23 cellular contexts compared by ENCODE assay signal in genomic region chr2:47599171-47599570, GRCh38. TPM values are rescaled to one million over a fixed set of nuclear protein-coding genes. Genes with fewer than 3 reads are reported as not detected.
DNase-seq lines count a peak whose midpoint lies in the region; ATAC-seq, FAIRE-seq and TF ChIP-seq lines count a peak whose summit lies in the region.
"Had no signal": no experiment of that assay in that cellular context is flagged by ENCODE, and none has a peak within 500 bp of the region (broad histone marks: within the 10 kb centered on the region; RNA-seq: fewer than 3 reads in every experiment).

No MANE protein-coding gene starts in this region.

- no TSS peak for BruUV-seq in OCI-LY7 (replicated peaks; lab: Mats Ljungman, UMichigan)

- no peaks in the 10 kb centered on the region for H3K36me3 Mint-ChIP-seq in naive B cell
- H3K36me3 Mint-ChIP-seq: CD8-positive, alpha-beta T cell had no signal

- H3K4me1 ChIP-seq in OCI-LY7 (ENCODE audit: insufficient read depth, low read length, poor library complexity, severe bottlenecking) = no peaks in the 10 kb centered on the region
- H3K4me1 ChIP-seq: BLaER1 treated with 17β-estradiol and CSF1 and Interleukin-3, amounts not matched to agents 10 nM and 100 nM had no signal

- peaks cover 0 to 2% (median 0%) of the 10 kb centered on the region in 3 donors for H3K4me1 Mint-ChIP-seq in naive B cell

- in situ Hi-C loops in GM13977 (cut with MboI; ENCODE audit: low pct_unique_long_range_greater_than_20kb, low sequenced_read_pairs, unreplicated experiment) = no loop called here

- POLR2A ChIA-PET in OCI-LY7 (lab: Charles Lee) = interaction anchor here (0.6 kb wide), 1 partner anchor 1237 kb away, joined by 3 read pairs; no protein-coding TSS in a partner anchor

- no peaks in the 10 kb centered on the region for H3K36me3 ChIP-seq in OCI-LY7 (ENCODE audit: insufficient read depth, low read length)
- H3K36me3 ChIP-seq: BLaER1 treated with 17β-estradiol and CSF1 and Interleukin-3, amounts not matched to agents 10 nM and 100 nM had no signal

- H3K9me3 ChIP-seq in OCI-LY7 (ENCODE audit: low read length) = no peaks in the 10 kb centered on the region

- H2AFZ ChIP-seq in OCI-LY7 (ENCODE audit: low read length) = no peak overlapping the region

- no peaks in the 10 kb centered on the region for H3K9me2 ChIP-seq in OCI-LY7 (ENCODE audit: insufficient read depth, low read length)

- H3K79me2 ChIP-seq in OCI-LY7 (ENCODE audit: insufficient read depth, low read depth, low read length) = no peaks in the 10 kb centered on the region

- H3K4me2 ChIP-seq in OCI-LY7 (ENCODE audit: low read length) = no peak overlapping the region
- H3K4me2 ChIP-seq: BLaER1 treated with 17β-estradiol and CSF1 and Interleukin-3, amounts not matched to agents 10 nM and 100 nM; KMS-11 had no signal

- no peaks in the 10 kb centered on the region for H3K27me3 Mint-ChIP-seq in naive B cell

- no peak for FAIRE-seq in GM12891 (lab: Jason Lieb, UNC)
- FAIRE-seq: H1 had no signal

- peak overlapping the region in 2 of 6 donors; percentile 17 to 43 for H3K27ac Mint-ChIP-seq in naive B cell
- H3K27ac Mint-ChIP-seq: CD8-positive, alpha-beta T cell had no signal

- no peak overlapping the region for H3K27ac ChIP-seq in OCI-LY7 (ENCODE audit: low read depth, low read length, poor library complexity, severe bottlenecking)
- H3K27ac ChIP-seq: BLaER1 treated with 17β-estradiol and CSF1 and Interleukin-3, amounts not matched to agents 10 nM and 100 nM; HL-60; KMS-11; RWPE1 had no signal

- H3K4me3 Mint-ChIP-seq in naive B cell = no peak overlapping the region
- H3K4me3 Mint-ChIP-seq: CD8-positive, alpha-beta T cell had no signal

- ATAC-seq in GM19351 (IDR thresholded peaks at IDR 0.05; ENCODE audit: unreplicated experiment) (peak; percentile 69), naive B cell (ENCODE audit: low read depth in 2 of 2) (peak; percentile 37 to 52)
- ATAC-seq: CD8-positive, alpha-beta T cell; PC-3 had no signal

- no peak for TF ChIP-seq CTCF in OCI-LY7 (conservative IDR thresholded peaks at IDR 0.05; ENCODE audit: low read length)
- no peak for TF ChIP-seq CTCF in GM13977 (IDR thresholded peaks at IDR 0.05; ENCODE audit: extremely low read depth, insufficient read depth, missing control alignments)

- DNase-seq in GM12891 (ENCODE audit: insufficient read length, low spot score) (no peak), OCI-LY7 (ENCODE audit: low spot score) (peak; percentile 13), naive B cell (no peak), GM13977 (ENCODE audit: low spot score) (no peak), dermis blood vessel endothelial cell (no peak)
- DNase-seq in stimulated activated CD4-positive, alpha-beta T cell treated with anti-CD3 and anti-CD28 coated beads, Interleukin-1b, Interleukin-23, amount 100 ng/mL, for 48 hours = no peak
- no peak for DNase-seq in activated effector memory CD4-positive, alpha-beta T cell treated with Interleukin-2 at 50 U/mL for 16 hours
- DNase-seq: Calu3; CD8-positive, alpha-beta T cell; GF-D8; NCI-H1105; NCI-H2081 treated with DMSO at 0.1 percent for 48 hours; NCI-H748 treated with DMSO at 0.1 percent for 48 hours; PC-3; SIG-M5 had no signal

- no peaks in the 10 kb centered on the region for H4K20me1 ChIP-seq in OCI-LY7 (ENCODE audit: insufficient read depth, low read length)
- H4K20me1 ChIP-seq: BLaER1 treated with 17β-estradiol and CSF1 and Interleukin-3, amounts not matched to agents 10 nM and 100 nM had no signal

- no peak for TF ChIP-seq POLR2A in GM12891 (IDR thresholded peaks at IDR 0.05; ENCODE audit: low read depth, low read length)

- H3K4me3 ChIP-seq in OCI-LY7 (ENCODE audit: low read depth, low read length, poor library complexity, severe bottlenecking) = no peak overlapping the region
- H3K4me3 ChIP-seq: BLaER1 treated with 17β-estradiol and CSF1 and Interleukin-3, amounts not matched to agents 10 nM and 100 nM had no signal

- no peaks in the 10 kb centered on the region for H3K9me3 Mint-ChIP-seq in naive B cell
- H3K9me3 Mint-ChIP-seq: CD8-positive, alpha-beta T cell had no signal

- intact Hi-C loops in OCI-LY7 (cut with micrococcal nuclease; ENCODE audit: unreplicated experiment) = no loop called here

- CTCF ChIA-PET in OCI-LY7 (lab: Charles Lee; ENCODE audit: unreplicated experiment) = interaction anchor here (0.6 kb wide), 1 partner anchor 209 kb away, joined by 3 read pairs; no protein-coding TSS in a partner anchor

TF ChIP-seq in GM12891, 5 proteins besides CTCF, POLR2A, EP300 and RAD21:
- TF ChIP-seq POLR2AphosphoS5 (IDR thresholded peaks at IDR 0.05; ENCODE audit: low read depth, low read length) (no peak), SPI1 (IDR thresholded peaks at IDR 0.05; ENCODE audit: low read depth, low read length) (peak; percentile 58), TAF1 (IDR thresholded peaks at IDR 0.05; ENCODE audit: low read depth, low read length) (no peak)

RNA-seq across cellular contexts. Expression of gene KCNK12, which starts 28.4 kb away (rescaled TPM):
- 0.10 TPM for polyA plus RNA-seq in GM12891 (2012; ENCODE audit: low read depth, missing spikeins)
- total RNA-seq in OCI-LY7 (2014; rRNA removed; shearing (Covaris generic)) = 2.1 and 3.8 TPM in 2 replicates
- total RNA-seq in OCI-LY7 (2022) (3.6 and 4.1 TPM in 2 replicates), dermis blood vessel endothelial cell (under 0.01 TPM in 1 of 2 replicates, not detected in the other)
- polyA plus RNA-seq in naive B cell (ENCODE audit: low read depth in 6 of 6) = under 1 TPM in 5 of 6 donors, not detected in 1; 0.04 to 0.25 (median 0.21) TPM
- total RNA-seq: A673, Calu3, M059J had no signal
